In the genomic region with DNA sequence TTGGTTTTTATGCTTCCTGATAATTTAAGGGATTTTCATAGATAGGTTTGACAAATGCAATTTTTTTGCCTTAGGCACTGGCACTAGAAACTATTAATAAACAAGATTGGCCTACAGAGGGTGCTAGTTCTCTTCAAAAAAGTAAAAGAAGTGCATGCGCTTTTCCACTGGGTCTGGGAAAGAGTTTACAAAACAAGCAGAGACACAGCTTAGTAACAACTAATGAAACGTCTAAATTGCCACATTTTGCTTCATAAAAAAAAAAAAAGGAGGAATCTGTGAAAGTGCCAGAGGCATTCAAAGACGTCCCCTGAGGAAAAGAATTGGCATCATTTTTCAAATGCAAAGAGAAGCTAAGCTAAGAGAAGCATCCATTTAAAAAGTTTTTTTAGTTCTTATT, we compare ENCODE assay signal across 8 cellular contexts. TPM values are rescaled to one million over a fixed set of nuclear protein-coding genes. Genes with fewer than 3 reads are reported as not detected.
DNase-seq lines count a peak whose midpoint lies in the region; ATAC-seq and TF ChIP-seq lines count a peak whose summit lies in the region.

No MANE protein-coding gene starts in this region.

- H2AFZ ChIP-seq in Loucy (ENCODE audit: low read length), result peak overlapping the region; percentile 79

- H3K4me1 Mint-ChIP-seq in CD14-positive monocyte, result peaks cover 20% of the 10 kb centered on the region

- H3K36me3 Mint-ChIP-seq in CD14-positive monocyte, result no peaks in the 10 kb centered on the region

- H3K27me3 ChIP-seq in Loucy (ENCODE audit: insufficient read depth, low read length, poor library complexity, severe bottlenecking) (no peaks in the 10 kb centered on the region), Panc1 (ENCODE audit: control insufficient read depth, insufficient read depth, low read length) (no peaks in the 10 kb centered on the region), lower lobe of right lung (ENCODE audit: low read depth) (no peaks in the 10 kb centered on the region), tibial nerve (no peaks in the 10 kb centered on the region)

- H3K4me3 ChIP-seq in Loucy (ENCODE audit: low read length, poor library complexity, severe bottlenecking) (no peak overlapping the region), Panc1 (ENCODE audit: low read depth in 2 of 2, low read length in 2 of 2) (no peak overlapping the region), lower lobe of right lung (no peak overlapping the region), tibial nerve (no peak overlapping the region)

- H3K4me2 ChIP-seq in Loucy (ENCODE audit: low read depth, low read length, poor library complexity, severe bottlenecking), result no peak overlapping the region

- peak overlapping the region; percentile 95 to 99 (median 98) for H3K27ac Mint-ChIP-seq in CD14-positive monocyte

- H3K9me3 ChIP-seq in Loucy (ENCODE audit: insufficient read depth, low read depth, low read length) (no peaks in the 10 kb centered on the region), Panc1 (ENCODE audit: control insufficient read depth, insufficient read depth, low read depth, low read length) (no peaks in the 10 kb centered on the region), lower lobe of right lung (no peaks in the 10 kb centered on the region), tibial nerve (peaks cover 0 to 11% (median 0%) of the 10 kb centered on the region in 4 donors)

- ATAC-seq in GM18861 (IDR thresholded peaks at IDR 0.05; ENCODE audit: unreplicated experiment) (peak; percentile 29), Panc1 (peak; percentile 89), lower lobe of right lung (peak; percentile 91 to 93)

- TF ChIP-seq POLR2A in tibial nerve (IDR thresholded peaks at IDR 0.05), result no peak

- peak in 1 of 2 donors; percentile 16 for TF ChIP-seq EP300 in tibial nerve (IDR thresholded peaks at IDR 0.05)

- in situ Hi-C loops in Panc1 (cut with HindIII; ENCODE audit: low pct_unique_long_range_greater_than_20kb, low sequenced_read_pairs), result no loop called here

- DNase-seq in CD14-positive monocyte (ENCODE audit: low spot score) (no peak), Panc1 (ENCODE audit: low read depth, low spot score) (peak; percentile 27), dedifferentiated amniotic fluid mesenchymal stem cell (ENCODE audit: extremely low spot score) (peak; percentile 91), lower lobe of right lung (no peak), tibial nerve (ENCODE audit: low spot score in 2 of 2) (peak in 1 of 2 donors; percentile 56)
- DNase-seq in stimulated activated CD4-positive, alpha-beta T cell treated with anti-CD3 and anti-CD28 coated beads, Interleukin-12 subunit alpha, Interleukin-12 subunit beta, amount 100 ng/mL, for 4 hours, result no peak

- CTCF ChIA-PET in Panc1 (lab: Charles Lee), result interaction anchor here (0.5 to 1.5 kb wide), 12 partner anchors 21 to 1115 kb away, joined by 3 to 6 read pairs (median 4); no protein-coding TSS in a partner anchor

- BruUV-seq in Panc1 (replicated peaks; lab: Mats Ljungman, UMichigan), result no TSS peak

- no peaks in the 10 kb centered on the region for H3F3A ChIP-seq in Loucy (ENCODE audit: low read depth)

- 1 to 5% methylated on average over 3 of the region's 3 CpGs for WGBS in tibial nerve, 2 donors

- peaks cover 5% of the 10 kb centered on the region for H3K4me1 ChIP-seq in Loucy (ENCODE audit: insufficient read depth, low read length, poor library complexity, severe bottlenecking)
- H3K4me1 ChIP-seq in Panc1 (ENCODE audit: control insufficient read depth, insufficient read depth, low read length), result 0 out of 2 replicates have a peak, but pooled peaks cover 5% of the 10 kb centered on the region
- peaks cover 14% of the 10 kb centered on the region for H3K4me1 ChIP-seq in lower lobe of right lung
- H3K4me1 ChIP-seq in tibial nerve, result peaks cover 0 to 12% (median 6%) of the 10 kb centered on the region in 4 donors

- H3K9me3 Mint-ChIP-seq in CD14-positive monocyte, result peaks cover 0 to 4% (median 0%) of the 10 kb centered on the region in 7 donors

- H4K20me1 ChIP-seq in Loucy (ENCODE audit: insufficient read depth, low read length, poor library complexity, severe bottlenecking), result no peaks in the 10 kb centered on the region

- no peaks in the 10 kb centered on the region for H3K36me3 ChIP-seq in Loucy (ENCODE audit: insufficient read depth, low read length)
- no peaks in the 10 kb centered on the region for H3K36me3 ChIP-seq in Panc1 (ENCODE audit: control insufficient read depth, insufficient read depth, low read length)
- no peaks in the 10 kb centered on the region for H3K36me3 ChIP-seq in lower lobe of right lung
- no peaks in the 10 kb centered on the region for H3K36me3 ChIP-seq in tibial nerve

- POLR2A ChIA-PET in Panc1 (lab: Charles Lee), result no interaction called here

- no peak overlapping the region for H3K9ac ChIP-seq in Loucy (ENCODE audit: low read depth, low read length, poor library complexity, severe bottlenecking)

- H3K4me3 Mint-ChIP-seq in CD14-positive monocyte, result peak overlapping the region; percentile 67 to 81

- H3K27ac ChIP-seq in Panc1 (ENCODE audit: low read length) (peak overlapping the region; percentile 20; the same call in 1 of the 2 replicates), lower lobe of right lung (peak overlapping the region; percentile 77), tibial nerve (peak overlapping the region in 3 of 4 donors; percentile 48 to 79 (median 60))

- peak; percentile 81 for TF ChIP-seq CTCF in CD14-positive monocyte (IDR thresholded peaks at IDR 0.05)
- peak; percentile 76 for TF ChIP-seq CTCF in Loucy (conservative IDR thresholded peaks at IDR 0.05; ENCODE audit: low read length)
- TF ChIP-seq CTCF in Panc1 (IDR thresholded peaks at IDR 0.05), result peak; percentile 62; the same call in 1 of the 2 replicates
- TF ChIP-seq CTCF in lower lobe of right lung (IDR thresholded peaks at IDR 0.05), result peak; percentile 63
- peak; percentile 37 to 82 (median 56) for TF ChIP-seq CTCF in tibial nerve (IDR thresholded peaks at IDR 0.05)

- intact Hi-C loops in CD14-positive monocyte (cut with micrococcal nuclease) (loop anchor here (5.0 kb wide), 2 partner anchors 390 to 410 kb away; partner anchors contain the start of gene NUDT4 (in 1 of the 2)), Panc1 (cut with micrococcal nuclease; ENCODE audit: unreplicated experiment) (loop anchor here (2.0 to 10.0 kb wide), 3 partner anchors 203 to 409 kb away; no protein-coding TSS in a partner anchor), lower lobe of right lung (cut with DNase I) (no loop called here)

- no peaks in the 10 kb centered on the region for H3K9me2 ChIP-seq in Loucy (replicated peaks; ENCODE audit: low read depth, low read length)

- no peaks in the 10 kb centered on the region for H3K79me2 ChIP-seq in Loucy (ENCODE audit: insufficient read depth, low read length)

- H3K27me3 Mint-ChIP-seq in CD14-positive monocyte (ENCODE audit: low read depth in 3 of 3), result peaks cover 0 to 4% (median 1%) of the 10 kb centered on the region in 3 donors

RNA-seq across cellular contexts. Expression of gene EEA1, which starts 58.3 kb away (rescaled TPM):
- 10 to 100 TPM in 1 of 2 donors, 1 to 10 TPM in 1; 3.6 to 10.7 TPM for polyA plus RNA-seq in CD14-positive monocyte
- total RNA-seq in Panc1 (2021; ENCODE audit: unreplicated experiment), result 15.1 TPM
- 2.6 TPM for polyA plus RNA-seq in Panc1 (2012; ENCODE audit: insufficient read length)
- total RNA-seq in lower lobe of right lung, result 33.5 TPM
- total RNA-seq in tibial nerve, result 10 to 100 TPM; 18.4 to 34.8 (median 24.1) TPM

Comparison
In these comparisons a context has a peak if more than half of its experiments do, and no peak if none do; other contexts are left out.
1. DNase-seq: peak in Panc1 (single experiment) and dedifferentiated amniotic fluid mesenchymal stem cell (single experiment); none in CD14-positive monocyte (single experiment), lower lobe of right lung (single experiment) and stimulated activated CD4-positive, alpha-beta T cell treated with anti-CD3 and anti-CD28 coated beads, Interleukin-12 subunit alpha, Interleukin-12 subunit beta, amount 100 ng/mL, for 4 hours (single experiment).
2. ATAC-seq: peak in every context shown above with its lines; median percentile 92 in lower lobe of right lung; 89 in Panc1; 29 in GM18861.
3. H3K27ac ChIP-seq: peak in every context shown above with its lines; median percentile 77 in lower lobe of right lung; 60 in tibial nerve; 20 in Panc1.
4. Peak in every context shown above with its lines, with median percentiles within 50 percentile points of each other: CTCF ChIP-seq.